In the genomic region with DNA sequence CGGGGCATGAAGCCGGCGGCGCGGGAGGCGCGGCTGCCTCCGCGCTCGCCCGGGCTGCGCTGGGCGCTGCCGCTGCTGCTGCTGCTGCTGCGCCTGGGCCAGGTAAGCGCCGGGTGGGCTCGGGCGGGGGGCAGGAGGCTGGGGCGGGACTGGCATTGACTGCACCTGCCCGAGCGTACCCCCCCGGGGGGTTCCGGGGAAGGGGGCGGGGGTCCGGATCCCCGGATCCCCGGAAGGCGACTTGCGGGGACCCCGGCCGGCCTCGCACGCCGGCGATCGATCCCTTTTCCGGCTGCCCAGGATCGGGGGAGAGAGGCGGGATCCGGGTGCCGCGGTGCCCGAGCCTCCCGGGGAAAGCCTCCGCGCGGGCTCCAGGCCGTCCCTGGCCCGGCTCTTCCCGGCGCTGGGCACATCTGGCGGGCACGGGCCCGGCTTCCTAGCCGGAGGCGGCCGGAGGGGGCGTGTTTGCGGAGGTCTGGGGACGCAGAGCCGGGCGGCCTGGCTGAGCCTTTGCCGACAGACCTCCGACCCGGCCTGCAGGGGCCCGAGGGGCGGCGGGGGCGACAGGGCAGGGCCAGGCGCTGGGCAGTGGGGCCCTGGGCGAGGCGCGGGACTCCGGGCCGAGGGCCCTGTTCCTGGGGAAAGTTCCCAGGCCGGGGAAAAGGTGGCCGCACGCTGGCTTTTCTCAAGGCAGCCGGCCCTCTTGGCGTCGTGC, we compare ENCODE assay signal across 8 cellular contexts. TPM values are rescaled to one million over a fixed set of nuclear protein-coding genes. Genes with fewer than 3 reads are reported as not detected.
A peak's percentile ranks its signal among the peaks of the same experiment; 100 is the strongest.
DNase-seq lines count a peak whose midpoint lies in the region; ATAC-seq and TF ChIP-seq lines count a peak whose summit lies in the region.

No MANE protein-coding gene starts in this region.

- no peak for DNase-seq in activated T-cell treated with anti-CD3 and anti-CD28 coated beads, Interleukin-2, amount 50 U/mL, for 24 hours
- DNase-seq in activated T-cell treated with anti-CD3 and anti-CD28 coated beads, Interleukin-2, amount 50 U/mL, for 1 hour, result no peak
- DNase-seq in NCI-H146 treated with DMSO at 0.1 percent for 48 hours (lab: John Stamatoyannopoulos, UW; ENCODE audit: unreplicated experiment) (peak; percentile 8), ascending aorta (ENCODE audit: low spot score in 2 of 2) (peak in 1 of 2 donors; percentile 73), iPS DF 6.9 (ENCODE audit: low read depth, low spot score) (no peak), sciatic nerve (ENCODE audit: low spot score) (peak; percentile 71), cerebellar cortex (ENCODE audit: low spot score) (no peak)

- H3K27me3 Mint-ChIP-seq in activated T-cell treated with anti-CD3 and anti-CD28 coated beads, Interleukin-2, amount 50 U/mL, for 24 hours, result no peaks in the 10 kb centered on the region

- peaks cover 25% of the 10 kb centered on the region for H3K36me3 Mint-ChIP-seq in activated T-cell treated with anti-CD3 and anti-CD28 coated beads, Interleukin-2, amount 50 U/mL, for 24 hours (ENCODE audit: low read depth)

- peak overlapping the region; percentile 91 for H3K4me3 Mint-ChIP-seq in activated T-cell treated with anti-CD3 and anti-CD28 coated beads, Interleukin-2, amount 50 U/mL, for 24 hours

- ATAC-seq in HG02610 (IDR thresholded peaks at IDR 0.05; ENCODE audit: unreplicated experiment), result peak; percentile 32
- ATAC-seq in sciatic nerve, result peak; percentile 39

- TF ChIP-seq CTCF in ascending aorta (IDR thresholded peaks at IDR 0.05), result peak in 1 of 3 experiments; percentile 32

- intact Hi-C loops in ascending aorta (cut with DNase I), result loop anchor here (2.0 to 5.0 kb wide), 4 partner anchors 48 to 134 kb away; a partner anchor contains a TSS
- intact Hi-C loops in sciatic nerve (cut with DNase I), result loop anchor here (10.0 kb wide), 1 partner anchor 124 kb away; no protein-coding TSS in a partner anchor

- H3K27ac Mint-ChIP-seq in activated T-cell treated with anti-CD3 and anti-CD28 coated beads, Interleukin-2, amount 50 U/mL, for 24 hours, result no peak overlapping the region

- no peaks in the 10 kb centered on the region for H3K9me3 Mint-ChIP-seq in activated T-cell treated with anti-CD3 and anti-CD28 coated beads, Interleukin-2, amount 50 U/mL, for 24 hours

- no peaks in the 10 kb centered on the region for H3K27me3 ChIP-seq in ascending aorta
- H3K27me3 ChIP-seq in iPS DF 6.9 (ENCODE audit: control insufficient read depth, insufficient read depth, low read length), result no peaks in the 10 kb centered on the region

- WGBS in iPS DF 6.9 (ENCODE audit: insufficient coverage, insufficient read length), result no CpG with 5 or more reads among the region's 82 CpGs

- H3K4me1 ChIP-seq in ascending aorta, result peaks cover 0 to 14% of the 10 kb centered on the region in 2 donors
- peaks cover 6% of the 10 kb centered on the region for H3K4me1 ChIP-seq in iPS DF 6.9 (ENCODE audit: control insufficient read depth, insufficient read depth, low read length)

- H3K4me1 Mint-ChIP-seq in activated T-cell treated with anti-CD3 and anti-CD28 coated beads, Interleukin-2, amount 50 U/mL, for 24 hours (ENCODE audit: low read depth), result peaks cover 32% of the 10 kb centered on the region

- H3K36me3 ChIP-seq in ascending aorta, result no peaks in the 10 kb centered on the region
- no peaks in the 10 kb centered on the region for H3K36me3 ChIP-seq in iPS DF 6.9 (ENCODE audit: control insufficient read depth, insufficient read depth, low read length)

- H3K27ac ChIP-seq in ascending aorta, result peak overlapping the region; percentile 79 to 92
- no peak overlapping the region for H3K27ac ChIP-seq in iPS DF 6.9 (ENCODE audit: low read length)

- H3K9me3 ChIP-seq in ascending aorta (no peaks in the 10 kb centered on the region), iPS DF 6.9 (ENCODE audit: control insufficient read depth, insufficient read depth, low read length) (no peaks in the 10 kb centered on the region)

- H3K4me3 ChIP-seq in ascending aorta (peak overlapping the region; percentile 87), iPS DF 6.9 (ENCODE audit: low read length) (peak overlapping the region; percentile 57)

RNA-seq across cellular contexts. Expression of a gene that starts 0.7 kb away (rescaled TPM):
- 5.9 TPM for total RNA-seq in ascending aorta
- 35.1 TPM for total RNA-seq in sciatic nerve

Comparison
In these comparisons a context has a peak if more than half of its experiments do, and no peak if none do; other contexts are left out.
1. DNase-seq: peak in NCI-H146 treated with DMSO at 0.1 percent for 48 hours (single experiment) and sciatic nerve (single experiment); none in activated T-cell treated with anti-CD3 and anti-CD28 coated beads, Interleukin-2, amount 50 U/mL, for 24 hours (single experiment), activated T-cell treated with anti-CD3 and anti-CD28 coated beads, Interleukin-2, amount 50 U/mL, for 1 hour (single experiment), iPS DF 6.9 (single experiment) and cerebellar cortex (single experiment).